ENCODE assay signal across 1 cellular context in genomic region chr2:226477221-226478120, GRCh38.
TF ChIP-seq lines count a peak whose summit lies in the region.

No MANE protein-coding gene starts in this region.

TF ChIP-seq in GM23338, 12 proteins besides CTCF, POLR2A, EP300 and RAD21 (continued from another document):
- no peak for TF ChIP-seq ZNF462 (CRISPR knock-in tag; IDR thresholded peaks at IDR 0.05)
- no peak for TF ChIP-seq EZH2 (IDR thresholded peaks at IDR 0.05; ENCODE audit: low read depth, unreplicated experiment)
- TF ChIP-seq ZNF331 (CRISPR knock-in tag; IDR thresholded peaks at IDR 0.05; ENCODE audit: low read depth): no peak
- TF ChIP-seq POLR2AphosphoS5 (IDR thresholded peaks at IDR 0.05; ENCODE audit: low read depth): no peak
